Comparison of ENCODE assay signal across 10 cellular contexts in the genomic region with DNA sequence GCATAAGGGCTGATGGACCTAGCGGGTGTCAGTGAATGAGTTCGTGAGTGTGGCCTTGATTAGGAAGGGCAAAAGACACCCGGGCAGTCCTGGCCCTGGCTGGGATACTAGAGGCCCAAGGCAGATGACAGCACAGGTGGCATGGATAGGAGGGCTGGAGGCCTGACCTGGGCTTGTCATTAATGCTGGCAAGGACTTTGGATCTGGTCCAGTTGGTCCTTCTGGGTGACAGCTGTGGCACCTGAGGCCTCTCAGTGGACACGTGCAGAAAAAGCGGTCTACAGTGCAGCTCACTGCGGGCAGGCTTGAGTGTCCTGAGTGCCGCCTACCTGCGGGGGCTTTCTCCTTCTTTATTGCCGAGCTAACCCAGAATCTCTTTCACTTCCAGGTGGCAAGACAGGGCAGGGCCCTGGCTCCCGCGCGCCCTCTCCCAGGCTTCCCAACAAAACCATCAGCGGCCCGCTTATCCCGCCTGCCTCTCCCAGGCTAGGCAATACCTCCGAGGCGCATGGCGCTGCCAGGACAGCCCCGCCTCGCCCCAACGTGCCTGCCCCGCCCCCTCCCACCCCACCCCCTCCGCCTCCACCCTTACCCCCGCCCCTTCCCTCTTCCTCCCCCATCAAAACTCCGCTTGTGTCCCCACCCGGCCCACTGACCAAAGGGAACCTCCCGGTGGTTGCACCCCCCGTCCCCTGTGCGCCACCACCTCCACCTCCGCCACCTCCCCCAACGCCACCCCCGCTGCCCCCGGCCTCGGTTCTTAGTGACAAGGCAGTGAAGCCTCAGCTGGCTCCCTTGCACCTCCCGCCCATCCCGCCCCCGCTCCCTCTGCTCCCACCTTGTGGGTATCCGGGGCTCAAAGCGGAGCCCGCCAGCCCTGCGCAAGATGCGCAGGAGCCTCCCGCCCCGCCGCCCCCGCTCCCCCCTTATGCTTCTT.
DNase-seq lines count a peak whose midpoint lies in the region; ATAC-seq and TF ChIP-seq lines count a peak whose summit lies in the region.
"Had no signal": no experiment of that assay in that cellular context is flagged by ENCODE, and none has a peak within 500 bp of the region (broad histone marks: within the 10 kb centered on the region; RNA-seq: fewer than 3 reads in every experiment).

No MANE protein-coding gene starts in this region.

- POLR2A ChIA-PET in CD8-positive, alpha-beta memory T cell (lab: Charles Lee), result no interaction called here

- H3K27ac ChIP-seq in CD8-positive, alpha-beta memory T cell (ENCODE audit: low read depth, low read length), result no peak overlapping the region
- H3K27ac ChIP-seq in esophagus squamous epithelium, result peak overlapping the region in 2 of 4 donors; percentile 32 to 43

- H3K9me3 ChIP-seq in CD8-positive, alpha-beta memory T cell (ENCODE audit: low read length), result no peaks in the 10 kb centered on the region
- no peaks in the 10 kb centered on the region for H3K9me3 ChIP-seq in esophagus squamous epithelium

- no peaks in the 10 kb centered on the region for H3K9me3 Mint-ChIP-seq in CD8-positive, alpha-beta memory T cell
- H3K9me3 Mint-ChIP-seq: dendritic cell treated with granulocyte-macrophage colony-stimulating factor and Interleukin-4, amounts not matched to agents 40 ng/mL and 50 ng/mL, for 4 days had no signal

- no peak for DNase-seq in CD8-positive, alpha-beta memory T cell
- DNase-seq in NCI-H2227 treated with DMSO at 0.1 percent for 48 hours (lab: John Stamatoyannopoulos, UW) (peak; percentile 34), esophagus squamous epithelium (lab: John Stamatoyannopoulos, UW) (no peak), omental fat pad (ENCODE audit: low spot score) (no peak), pons (ENCODE audit: low spot score) (no peak), NCI-H1105 treated with DMSO at 0.1 percent for 48 hours (lab: John Stamatoyannopoulos, UW) (no peak)
- no peak for DNase-seq in stimulated activated CD4-positive, alpha-beta T cell treated with anti-CD3 and anti-CD28 coated beads, Interleukin-4, amount 100 ng/mL, for 1 hour
- DNase-seq: Right ventricle myocardium superior had no signal

- H3K4me1 Mint-ChIP-seq in CD8-positive, alpha-beta memory T cell, result peaks cover 0 to 10% (median 8%) of the 10 kb centered on the region in 3 donors

- no peaks in the 10 kb centered on the region for H3K36me3 ChIP-seq in CD8-positive, alpha-beta memory T cell (ENCODE audit: insufficient read depth, low read length)
- H3K36me3 ChIP-seq in esophagus squamous epithelium, result no peaks in the 10 kb centered on the region

- no peaks in the 10 kb centered on the region for H3K36me3 Mint-ChIP-seq in CD8-positive, alpha-beta memory T cell

- peak; percentile 33 for ATAC-seq in omental fat pad (ENCODE audit: low FRiP score)
- ATAC-seq in activated CD4-positive, CD25-positive, alpha-beta regulatory T cell treated with anti-CD3 and anti-CD28 coated beads, Interleukin-2, amount 50 U/mL, for 24 hours, result no peak

- intact Hi-C loops in esophagus squamous epithelium (cut with DNase I), result no loop called here

- CTCF ChIA-PET in CD8-positive, alpha-beta memory T cell (lab: Charles Lee), result no interaction called here

- TF ChIP-seq CTCF in esophagus squamous epithelium (IDR thresholded peaks at IDR 0.05) (no peak), omental fat pad (IDR thresholded peaks at IDR 0.05) (no peak)

- WGBS in esophagus squamous epithelium, 2 donors, result 13 to 28% methylated on average over 11 to 14 of the region's 46 CpGs

- TF ChIP-seq POLR2A in esophagus squamous epithelium (IDR thresholded peaks at IDR 0.05), result no peak

- no peaks in the 10 kb centered on the region for H3K4me1 ChIP-seq in CD8-positive, alpha-beta memory T cell (ENCODE audit: insufficient read depth, low read length)
- H3K4me1 ChIP-seq in esophagus squamous epithelium, result peaks cover 3 to 22% (median 6%) of the 10 kb centered on the region in 3 donors

- H3K27me3 Mint-ChIP-seq in CD8-positive, alpha-beta memory T cell, result peaks cover 13 to 24% of the 10 kb centered on the region in 2 donors

- no peak overlapping the region for H3K27ac Mint-ChIP-seq in CD8-positive, alpha-beta memory T cell
- H3K27ac Mint-ChIP-seq: dendritic cell treated with granulocyte-macrophage colony-stimulating factor and Interleukin-4, amounts not matched to agents 40 ng/mL and 50 ng/mL, for 4 days had no signal

- peak overlapping the region in 4 of 7 donors; percentile 4 to 52 (median 13) for H3K4me3 Mint-ChIP-seq in CD8-positive, alpha-beta memory T cell
- H3K4me3 Mint-ChIP-seq: dendritic cell treated with granulocyte-macrophage colony-stimulating factor and Interleukin-4, amounts not matched to agents 40 ng/mL and 50 ng/mL, for 4 days had no signal

- H3K27me3 ChIP-seq in CD8-positive, alpha-beta memory T cell (ENCODE audit: insufficient read depth, low read length, poor library complexity, severe bottlenecking), result no peaks in the 10 kb centered on the region
- peaks cover 0 to 14% (median 0%) of the 10 kb centered on the region in 4 donors for H3K27me3 ChIP-seq in esophagus squamous epithelium

- H3K4me3 ChIP-seq in CD8-positive, alpha-beta memory T cell (ENCODE audit: low read length), result no peak overlapping the region
- peak overlapping the region; percentile 35 to 62 (median 48) for H3K4me3 ChIP-seq in esophagus squamous epithelium
